ENCODE assay signal across 16 cellular contexts in genomic region chr1:243739335-243740003, GRCh38.
A peak's percentile ranks its signal among the peaks of the same experiment; 100 is the strongest.
DNase-seq lines count a peak whose midpoint lies in the region; ATAC-seq and TF ChIP-seq lines count a peak whose summit lies in the region.
"Had no signal": no experiment of that assay in that cellular context is flagged by ENCODE, and none has a peak within 500 bp of the region (broad histone marks: within the 10 kb centered on the region; RNA-seq: fewer than 3 reads in every experiment).

No MANE protein-coding gene starts in this region.

- H3K27ac ChIP-seq in ascending aorta: peak overlapping the region; percentile 3 to 14
- no peak overlapping the region for H3K27ac ChIP-seq in hepatocyte
- H3K27ac ChIP-seq: testis had no signal

- H3K4me3 Mint-ChIP-seq in HFFc6 (peak overlapping the region; percentile 3; the same call in 1 of the 2 replicates), osteocyte (ENCODE audit: unreplicated experiment) (no peak overlapping the region)

- intact Hi-C loops in ascending aorta (cut with DNase I): loop anchor here (5.0 to 10.0 kb wide), 2 partner anchors 113 to 395 kb away; partner anchors contain the start of gene AKT3

- DNase-seq in HFFc6 (no peak), ascending aorta (ENCODE audit: low spot score in 2 of 2) (no peak), hepatocyte (ENCODE audit: low spot score) (no peak), osteocyte (ENCODE audit: extremely low spot score, unreplicated experiment) (no peak), NCI-H526 (lab: John Stamatoyannopoulos, UW) (no peak), iPS-NIHi11 (ENCODE audit: low spot score) (no peak)
- DNase-seq: activated gamma-delta T cell, amniotic stem cell, NCI-H1436 treated with DMSO at 0.1 percent for 48 hours, NCI-H2227 treated with DMSO at 0.1 percent for 48 hours, T1000, testis had no signal

- WGBS in hepatocyte (ENCODE audit: low lambda C conversion rate, missing lambda C conversion rate): 58% methylated on average over 3 of the region's 3 CpGs

- H3K9me2 ChIP-seq in hepatocyte (replicated peaks; ENCODE audit: insufficient read depth): no peaks in the 10 kb centered on the region

- H3K4me1 ChIP-seq in ascending aorta (peaks cover 6 to 39% of the 10 kb centered on the region in 2 donors), hepatocyte (ENCODE audit: insufficient read depth) (peaks cover 11% of the 10 kb centered on the region)

- peaks cover 30% of the 10 kb centered on the region for H3K36me3 Mint-ChIP-seq in HFFc6 (ENCODE audit: low read depth)
- peaks cover 6% of the 10 kb centered on the region for H3K36me3 Mint-ChIP-seq in osteocyte (ENCODE audit: unreplicated experiment)

- no peak for TF ChIP-seq CTCF in HFFc6 (IDR thresholded peaks at IDR 0.05)
- TF ChIP-seq CTCF in ascending aorta (IDR thresholded peaks at IDR 0.05): no peak
- no peak for TF ChIP-seq CTCF in hepatocyte (IDR thresholded peaks at IDR 0.05; ENCODE audit: poor library complexity)
- TF ChIP-seq CTCF in osteocyte (IDR thresholded peaks at IDR 0.05): no peak

- H3K4me2 ChIP-seq in hepatocyte: peak overlapping the region; percentile 45

- ATAC-seq in GM18511 (IDR thresholded peaks at IDR 0.05; ENCODE audit: unreplicated experiment) (no peak), HG02973 (IDR thresholded peaks at IDR 0.05; ENCODE audit: unreplicated experiment) (no peak)
- ATAC-seq: HCT116, Panc1 had no signal

- no peak overlapping the region for H3K4me3 ChIP-seq in ascending aorta
- no peak overlapping the region for H3K4me3 ChIP-seq in hepatocyte
- H3K4me3 ChIP-seq: testis had no signal

- peaks cover 65% of the 10 kb centered on the region for H3K4me1 Mint-ChIP-seq in HFFc6 (ENCODE audit: low read depth)
- H3K4me1 Mint-ChIP-seq in osteocyte (ENCODE audit: unreplicated experiment): peaks cover 34% of the 10 kb centered on the region

- H3K9me3 Mint-ChIP-seq in HFFc6 (peaks cover 4% of the 10 kb centered on the region; the same call in 1 of the 2 replicates), osteocyte (ENCODE audit: unreplicated experiment) (peaks cover 3% of the 10 kb centered on the region)

- H3K27me3 Mint-ChIP-seq in HFFc6 (ENCODE audit: insufficient read depth): peaks cover 2% of the 10 kb centered on the region; the same call in 1 of the 2 replicates
- no peaks in the 10 kb centered on the region for H3K27me3 Mint-ChIP-seq in osteocyte (ENCODE audit: unreplicated experiment)

- no peaks in the 10 kb centered on the region for H3K27me3 ChIP-seq in ascending aorta
- H3K27me3 ChIP-seq in hepatocyte: no peaks in the 10 kb centered on the region
- H3K27me3 ChIP-seq: testis had no signal

- H3K27ac Mint-ChIP-seq in HFFc6: peak overlapping the region; percentile 55
- H3K27ac Mint-ChIP-seq in osteocyte (ENCODE audit: unreplicated experiment): peak overlapping the region; percentile 70

- H2AFZ ChIP-seq in hepatocyte: peak overlapping the region; percentile 24

- H3K36me3 ChIP-seq in ascending aorta: no peaks in the 10 kb centered on the region
- H3K36me3 ChIP-seq in hepatocyte (replicated peaks; ENCODE audit: insufficient read depth, low read depth): no peaks in the 10 kb centered on the region

- H3K79me2 ChIP-seq in hepatocyte: no peaks in the 10 kb centered on the region

- H3K9me3 ChIP-seq in ascending aorta: no peaks in the 10 kb centered on the region
- H3K9me3 ChIP-seq in hepatocyte (ENCODE audit: low read depth): no peaks in the 10 kb centered on the region
- H3K9me3 ChIP-seq: testis had no signal

- H4K20me1 ChIP-seq in hepatocyte (ENCODE audit: insufficient read depth, poor library complexity, severe bottlenecking): no peaks in the 10 kb centered on the region
